In genomic region chr6:65450451-65450850, GRCh38 we compare ENCODE assay signal across 17 cellular contexts.
"Had no signal": no experiment of that assay in that cellular context is flagged by ENCODE, and none has a peak within 500 bp of the region (broad histone marks: within the 10 kb centered on the region; RNA-seq: fewer than 3 reads in every experiment).

No MANE protein-coding gene starts in this region.

- H3K27me3 Mint-ChIP-seq: activated CD4-positive, alpha-beta memory T cell treated with anti-CD3 and anti-CD28 coated beads for 36 hours; activated naive CD4-positive, alpha-beta T cell treated with anti-CD3 and anti-CD28 coated beads, Interleukin-2, amount 50 U/mL, for 24 hours; progenitor cell of endocrine pancreas had no signal

- H3K36me3 Mint-ChIP-seq: activated CD4-positive, alpha-beta memory T cell treated with anti-CD3 and anti-CD28 coated beads for 36 hours; activated naive CD4-positive, alpha-beta T cell treated with anti-CD3 and anti-CD28 coated beads, Interleukin-2, amount 50 U/mL, for 24 hours had no signal

- H3K36me3 ChIP-seq: cardiac muscle cell, tibial nerve, vagina had no signal

- DNase-seq: activated CD4-positive, alpha-beta memory T cell treated with anti-CD3 and anti-CD28 coated beads for 36 hours; activated effector memory CD4-positive, alpha-beta T cell treated with Interleukin-2 at 50 U/mL for 16 hours; activated T-cell treated with anti-CD3 and anti-CD28 coated beads, Interleukin-2, amount 50 U/mL, for 4 hours; right cardiac atrium; stimulated activated CD4-positive, alpha-beta T cell treated with anti-CD3 and anti-CD28 coated beads, Interleukin-15, amount 100 ng/mL, for 24 hours; stimulated activated CD4-positive, alpha-beta T cell treated with anti-CD3 and anti-CD28 coated beads, Interleukin-4, amount 100 ng/mL, for 24 hours; stimulated activated naive CD4-positive, alpha-beta T cell; substantia nigra had no signal

- H3K4me1 ChIP-seq: vagina had no signal

- H3K9me3 Mint-ChIP-seq: nephron had no signal

- H3K4me1 Mint-ChIP-seq: activated naive CD4-positive, alpha-beta T cell treated with anti-CD3 and anti-CD28 coated beads, Interleukin-2, amount 50 U/mL, for 24 hours; nephron had no signal

- ATAC-seq: activated T-cell treated with anti-CD3 and anti-CD28 coated beads, Interleukin-2, amount 50 U/mL, for 4 hours; right cardiac atrium had no signal

- H3K27ac Mint-ChIP-seq: activated CD4-positive, alpha-beta memory T cell treated with anti-CD3 and anti-CD28 coated beads for 36 hours; activated naive CD4-positive, alpha-beta T cell treated with anti-CD3 and anti-CD28 coated beads, Interleukin-2, amount 50 U/mL, for 24 hours; nephron; progenitor cell of endocrine pancreas had no signal

- H3K27me3 ChIP-seq: cardiac muscle cell, hepatocyte, tibial nerve, vagina had no signal

- H3K4me3 ChIP-seq: cardiac muscle cell, hepatocyte, skin epidermis, tibial nerve, vagina had no signal

- H3K4me3 Mint-ChIP-seq: activated CD4-positive, alpha-beta memory T cell treated with anti-CD3 and anti-CD28 coated beads for 36 hours; activated naive CD4-positive, alpha-beta T cell treated with anti-CD3 and anti-CD28 coated beads, Interleukin-2, amount 50 U/mL, for 24 hours; activated T-cell treated with anti-CD3 and anti-CD28 coated beads, Interleukin-2, amount 50 U/mL, for 4 hours; nephron had no signal

- H3K9me3 ChIP-seq: tibial nerve, vagina had no signal

- H3K27ac ChIP-seq: cardiac muscle cell, hepatocyte, skin epidermis, tibial nerve, vagina, VCaP had no signal
